8 cellular contexts compared by ENCODE assay signal in the genomic region with DNA sequence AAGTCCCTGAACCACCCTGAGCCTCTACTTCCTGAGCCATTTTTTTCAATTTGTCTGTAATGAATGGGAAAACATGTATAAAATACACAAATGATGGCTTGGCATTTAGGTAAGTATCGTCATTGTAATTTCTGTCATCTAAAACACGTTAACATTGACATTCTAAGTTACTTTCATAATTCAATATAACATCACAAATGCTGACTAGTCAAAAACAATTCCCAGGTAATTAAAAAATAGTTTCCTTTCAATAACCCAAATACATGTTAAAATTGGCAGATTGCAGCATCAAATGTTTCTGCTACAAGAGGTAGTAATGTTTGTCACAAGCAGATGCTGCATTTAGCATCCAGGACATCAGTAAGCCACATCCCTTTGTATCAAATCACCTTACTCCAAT.
"Had no signal": no experiment of that assay in that cellular context is flagged by ENCODE, and none has a peak within 500 bp of the region (broad histone marks: within the 10 kb centered on the region; RNA-seq: fewer than 3 reads in every experiment).

No MANE protein-coding gene starts in this region.

- H3K36me3 ChIP-seq: HAP-1 had no signal

- DNase-seq: GM23248, GOT3, H7, HFFc6, KG1 had no signal

- H3K27ac ChIP-seq: GM23248, HL-60 had no signal

- H3K9me3 ChIP-seq: HAP-1 had no signal

- H3K4me1 ChIP-seq: HAP-1 had no signal

- ATAC-seq: HCT116 had no signal

- H2AFZ ChIP-seq: GM23248 had no signal

- H3K4me3 ChIP-seq: GM23248, HAP-1 had no signal

- H3K9ac ChIP-seq: GM23248 had no signal
